ENCODE assay signal across 19 cellular contexts in the genomic region with DNA sequence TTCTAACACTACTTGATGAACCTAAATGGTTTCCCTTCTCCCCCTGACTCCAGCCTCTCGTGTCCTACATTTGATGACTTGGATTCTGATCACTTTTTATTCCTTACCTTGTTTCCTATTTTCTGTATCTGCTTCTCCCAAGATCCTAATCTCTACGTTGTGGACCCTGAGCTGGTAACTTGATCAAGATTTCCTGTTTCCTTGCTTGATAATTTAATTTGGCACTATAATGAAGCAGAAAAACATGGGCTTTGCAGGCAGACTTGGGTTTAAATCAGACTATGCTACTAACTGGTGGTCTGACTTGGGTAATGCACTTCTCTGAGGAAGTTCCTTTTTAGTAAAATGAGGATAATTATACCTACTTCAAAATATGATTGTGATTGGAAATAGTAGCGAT. TPM values are rescaled to one million over a fixed set of nuclear protein-coding genes. Genes with fewer than 3 reads are reported as not detected.
A peak's percentile ranks its signal among the peaks of the same experiment; 100 is the strongest.
DNase-seq lines count a peak whose midpoint lies in the region; ATAC-seq and TF ChIP-seq lines count a peak whose summit lies in the region.
"Had no signal": no experiment of that assay in that cellular context is flagged by ENCODE, and none has a peak within 500 bp of the region (broad histone marks: within the 10 kb centered on the region; RNA-seq: fewer than 3 reads in every experiment).

No MANE protein-coding gene starts in this region.

- H3K9me3 ChIP-seq in Loucy (ENCODE audit: insufficient read depth, low read depth, low read length) (no peaks in the 10 kb centered on the region), SK-N-SH (no peaks in the 10 kb centered on the region)
- H3K9me3 ChIP-seq: BE2C, BLaER1, Caco-2 had no signal

- H4K20me1 ChIP-seq in Loucy (ENCODE audit: insufficient read depth, low read length, poor library complexity, severe bottlenecking) (no peaks in the 10 kb centered on the region), SK-N-SH (ENCODE audit: insufficient read depth) (no peaks in the 10 kb centered on the region)
- H4K20me1 ChIP-seq: BLaER1 had no signal

- H3K9me2 ChIP-seq in Loucy (replicated peaks; ENCODE audit: low read depth, low read length) (no peaks in the 10 kb centered on the region), SK-N-SH (no peaks in the 10 kb centered on the region)

- peaks cover 9% of the 10 kb centered on the region for H3K4me1 ChIP-seq in Loucy (ENCODE audit: insufficient read depth, low read length, poor library complexity, severe bottlenecking)
- peaks cover 0 to 7% of the 10 kb centered on the region in 2 experiments; a peak in 2 of 4 replicates for H3K4me1 ChIP-seq in SK-N-SH (ENCODE audit: control insufficient read depth in 1 of 2, insufficient read depth in 2 of 2, low read depth in 1 of 2, low read length in 1 of 2)
- H3K4me1 ChIP-seq: BLaER1, Caco-2 had no signal

- H3K79me2 ChIP-seq in Loucy (ENCODE audit: insufficient read depth, low read length) (no peaks in the 10 kb centered on the region), SK-N-SH (ENCODE audit: insufficient read depth) (no peaks in the 10 kb centered on the region)

- H3K27me3 Mint-ChIP-seq in dendritic cell treated with granulocyte-macrophage colony-stimulating factor and Interleukin-4, amounts not matched to agents 40 ng/mL and 50 ng/mL, for 4 days = no peaks in the 10 kb centered on the region
- H3K27me3 Mint-ChIP-seq: CD4-positive, alpha-beta T cell had no signal

- no peak overlapping the region for H3K4me3 Mint-ChIP-seq in dendritic cell treated with granulocyte-macrophage colony-stimulating factor and Interleukin-4, amounts not matched to agents 40 ng/mL and 50 ng/mL, for 4 days
- H3K4me3 Mint-ChIP-seq: CD4-positive, alpha-beta T cell; CD8-positive, alpha-beta T cell had no signal

- no peak overlapping the region for H3K27ac ChIP-seq in SK-N-SH (ENCODE audit: low read depth in 2 of 2, low read length in 1 of 2)
- H3K27ac ChIP-seq: 22Rv1, BLaER1 had no signal

- H3K9ac ChIP-seq in Loucy (ENCODE audit: low read depth, low read length, poor library complexity, severe bottlenecking) (no peak overlapping the region), SK-N-SH (no peak overlapping the region)
- H3K9ac ChIP-seq: BLaER1 had no signal

- DNase-seq in NOMO-1 treated with DMSO at 0.1 percent for 48 hours (lab: John Stamatoyannopoulos, UW; ENCODE audit: unreplicated experiment) (peak; percentile 61), NOMO-1 treated with dmso at 0.1 percent for 144 hours (lab: John Stamatoyannopoulos, UW; ENCODE audit: unreplicated experiment) (no peak), SK-N-SH (peak; percentile 23), hepatic stellate cell (ENCODE audit: low spot score) (no peak)
- DNase-seq: ACHN; BE2C; C1 segment of cervical spinal cord; Caco-2; Calu3; CD4-positive, alpha-beta T cell; CD8-positive, alpha-beta T cell; DMS79 treated with DMSO at 0.1 percent for 48 hours; GF-D8 had no signal

- H3K36me3 ChIP-seq in Loucy (ENCODE audit: insufficient read depth, low read length) = no peaks in the 10 kb centered on the region
- no peaks in the 10 kb centered on the region for H3K36me3 ChIP-seq in SK-N-SH (replicated peaks in 1 of 2; ENCODE audit: control insufficient read depth in 1 of 2, insufficient read depth in 2 of 2, low read length in 1 of 2)
- H3K36me3 ChIP-seq: BE2C, BLaER1 had no signal

- H2AFZ ChIP-seq in Loucy (ENCODE audit: low read length) (no peak overlapping the region), SK-N-SH (ENCODE audit: low read depth) (no peak overlapping the region)

- H3K4me1 Mint-ChIP-seq in dendritic cell treated with granulocyte-macrophage colony-stimulating factor and Interleukin-4, amounts not matched to agents 40 ng/mL and 50 ng/mL, for 4 days (ENCODE audit: low read depth) = peaks cover 7% of the 10 kb centered on the region

- H3F3A ChIP-seq in Loucy (ENCODE audit: low read depth) = no peaks in the 10 kb centered on the region
- no peaks in the 10 kb centered on the region for H3F3A ChIP-seq in SK-N-SH (replicated peaks; ENCODE audit: insufficient read depth)

- intact Hi-C loops in dendritic cell treated with granulocyte-macrophage colony-stimulating factor and Interleukin-4, amounts not matched to agents 40 ng/mL and 50 ng/mL, for 4 days (cut with micrococcal nuclease) = no loop called here

- H3K27me3 ChIP-seq in Loucy (ENCODE audit: insufficient read depth, low read length, poor library complexity, severe bottlenecking) = no peaks in the 10 kb centered on the region
- no peaks in the 10 kb centered on the region for H3K27me3 ChIP-seq in SK-N-SH (ENCODE audit: insufficient read depth)
- H3K27me3 ChIP-seq: BE2C, BLaER1 had no signal

- H3K4me3 ChIP-seq in Loucy (ENCODE audit: low read length, poor library complexity, severe bottlenecking) (no peak overlapping the region), SK-N-SH (ENCODE audit: low read depth in 2 of 2, low read length in 1 of 2) (no peak overlapping the region)
- H3K4me3 ChIP-seq: BLaER1 had no signal

- CTCF ChIA-PET in SK-N-SH (lab: Yijun Ruan, JAX) = interaction anchor here (1.0 to 3.6 kb wide), 5 partner anchors 11 to 481 kb away, joined by 3 to 17 read pairs (median 5); a partner anchor contains a TSS

- H3K9me3 Mint-ChIP-seq in dendritic cell treated with granulocyte-macrophage colony-stimulating factor and Interleukin-4, amounts not matched to agents 40 ng/mL and 50 ng/mL, for 4 days = no peaks in the 10 kb centered on the region
- H3K9me3 Mint-ChIP-seq: CD4-positive, alpha-beta T cell; CD8-positive, alpha-beta T cell had no signal

- ATAC-seq in HG03108 (IDR thresholded peaks at IDR 0.05; ENCODE audit: unreplicated experiment) (no peak), GM18511 (IDR thresholded peaks at IDR 0.05; ENCODE audit: unreplicated experiment) (no peak)
- ATAC-seq: CD8-positive, alpha-beta T cell had no signal

- TF ChIP-seq CTCF in Loucy (conservative IDR thresholded peaks at IDR 0.05; ENCODE audit: low read length) (no peak), SK-N-SH (IDR thresholded peaks at IDR 0.05) (no peak)

- POLR2A ChIA-PET in SK-N-SH (lab: Yijun Ruan, JAX) = interaction anchor here (0.7 kb wide), 1 partner anchor 11 kb away, joined by 5 read pairs; no protein-coding TSS in a partner anchor

- peak overlapping the region; percentile 74 for H3K27ac Mint-ChIP-seq in dendritic cell treated with granulocyte-macrophage colony-stimulating factor and Interleukin-4, amounts not matched to agents 40 ng/mL and 50 ng/mL, for 4 days
- H3K27ac Mint-ChIP-seq: CD4-positive, alpha-beta T cell; CD8-positive, alpha-beta T cell had no signal

- WGBS in SK-N-SH (ENCODE audit: low lambda C conversion rate) = 51% methylated on average over 3 of the region's 3 CpGs

- no peaks in the 10 kb centered on the region for H3K36me3 Mint-ChIP-seq in dendritic cell treated with granulocyte-macrophage colony-stimulating factor and Interleukin-4, amounts not matched to agents 40 ng/mL and 50 ng/mL, for 4 days (ENCODE audit: low read depth)
- H3K36me3 Mint-ChIP-seq: CD8-positive, alpha-beta T cell had no signal

- peak overlapping the region; percentile 19 for H3K4me2 ChIP-seq in Loucy (ENCODE audit: low read depth, low read length, poor library complexity, severe bottlenecking)
- H3K4me2 ChIP-seq in SK-N-SH = no peak overlapping the region
- H3K4me2 ChIP-seq: BLaER1 had no signal

- TF ChIP-seq EP300 in SK-N-SH (IDR thresholded peaks at IDR 0.05; ENCODE audit: borderline replicate concordance in 1 of 2, low read depth in 1 of 2, low read length in 1 of 2) = no peak

- no peak for TF ChIP-seq RAD21 in SK-N-SH (IDR thresholded peaks at IDR 0.05; ENCODE audit: low read length)

TF ChIP-seq in SK-N-SH, 30 proteins besides CTCF, POLR2A, EP300 and RAD21:
- TF ChIP-seq YY1 (IDR thresholded peaks at IDR 0.05; ENCODE audit: low read depth) (no peak), TCF12 (IDR thresholded peaks at IDR 0.05) (no peak), GATA2 (CRISPR knock-in tag; IDR thresholded peaks at IDR 0.05) (peak; percentile 72), FOXJ3 (CRISPR knock-in tag; IDR thresholded peaks at IDR 0.05) (0 out of 2 replicates have a peak, but pooled peaks have one; percentile 34)
- TF ChIP-seq, protein P1, sequence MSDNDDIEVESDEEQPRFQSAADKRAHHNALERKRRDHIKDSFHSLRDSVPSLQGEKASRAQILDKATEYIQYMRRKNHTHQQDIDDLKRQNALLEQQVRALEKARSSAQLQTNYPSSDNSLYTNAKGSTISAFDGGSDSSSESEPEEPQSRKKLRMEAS (IDR thresholded peaks at IDR 0.05; ENCODE audit: low read depth) = no peak

RNA-seq across cellular contexts. Expression of a gene that starts 11.7 kb away (rescaled TPM):
- polyA plus RNA-seq in SK-N-SH (2012; rRNA removed) = 26.6 and 29.0 TPM in 2 replicates
- polyA plus RNA-seq in SK-N-SH (2012; cell fraction: cytosol; rRNA removed) = 30.0 and 32.3 TPM in 2 replicates
- polyA plus RNA-seq in SK-N-SH (2012; cell fraction: nucleus; rRNA removed) = 76.0 and 102 TPM in 2 replicates

Comparison
In these comparisons a context has a peak if more than half of its experiments do, and no peak if none do; other contexts are left out.
1. DNase-seq: peak in NOMO-1 treated with DMSO at 0.1 percent for 48 hours (single experiment) and SK-N-SH (single experiment); none in NOMO-1 treated with dmso at 0.1 percent for 144 hours (single experiment) and hepatic stellate cell (single experiment).